Comparison of ENCODE assay signal across 18 cellular contexts in genomic region chr16:76899767-76900166, GRCh38.
DNase-seq lines count a peak whose midpoint lies in the region; ATAC-seq, FAIRE-seq and TF ChIP-seq lines count a peak whose summit lies in the region.
"Had no signal": no experiment of that assay in that cellular context is flagged by ENCODE, and none has a peak within 500 bp of the region (broad histone marks: within the 10 kb centered on the region; RNA-seq: fewer than 3 reads in every experiment).

No MANE protein-coding gene starts in this region.

- no peak for TF ChIP-seq RAD21 in HepG2 (CRISPR knock-in tag; IDR thresholded peaks at IDR 0.05)

- H3K4me1 ChIP-seq in right lobe of liver (peaks cover 0 to 16% (median 5%) of the 10 kb centered on the region in 4 donors), HepG2 (ENCODE audit: insufficient read depth, low read length) (no peaks in the 10 kb centered on the region), parathyroid adenoma (peaks cover 7% of the 10 kb centered on the region)
- H3K4me1 ChIP-seq: BLaER1, Caco-2 had no signal

- no peak overlapping the region for H3K4me3 ChIP-seq in right lobe of liver
- H3K4me3 ChIP-seq in HepG2 (replicated peaks in 1 of 3; ENCODE audit: insufficient read depth in 1 of 3, low read depth in 2 of 3, low read length in 3 of 3) = no peak overlapping the region
- no peak overlapping the region for H3K4me3 ChIP-seq in parathyroid adenoma (ENCODE audit: low read depth, low read length)
- H3K4me3 ChIP-seq: BLaER1, GM12878, GM23338 had no signal

- H3K27ac ChIP-seq in right lobe of liver (peak overlapping the region; percentile 74 to 77 (median 76)), HepG2 (ENCODE audit: extremely low read length, insufficient read depth, low read length) (no peak overlapping the region), parathyroid adenoma (no peak overlapping the region)
- H3K27ac ChIP-seq: 22Rv1, BLaER1 had no signal

- no peak for FAIRE-seq in HepG2 (lab: Jason Lieb, UNC)
- FAIRE-seq: GM12878, GM18507 had no signal

- ATAC-seq in right lobe of liver (peak; percentile 10 to 38 (median 26)), HepG2 (no peak)
- ATAC-seq: GM12878, GM23338 had no signal

- TF ChIP-seq CTCF in right lobe of liver (IDR thresholded peaks at IDR 0.05) (no peak), HepG2 (CRISPR knock-in tag; IDR thresholded peaks at IDR 0.05) (no peak), parathyroid adenoma (IDR thresholded peaks at IDR 0.05) (no peak)

- no peak for TF ChIP-seq POLR2A in right lobe of liver (IDR thresholded peaks at IDR 0.05)
- no peak for TF ChIP-seq POLR2A in HepG2 (IDR thresholded peaks at IDR 0.05; ENCODE audit: insufficient read depth in 1 of 2, low read depth in 2 of 2, low read length in 2 of 2)

- POLR2A ChIA-PET in HepG2 (lab: Yijun Ruan, JAX) = no interaction called here

- no peak overlapping the region for H2AFZ ChIP-seq in HepG2 (ENCODE audit: low read length)
- H2AFZ ChIP-seq in parathyroid adenoma = peak overlapping the region; percentile 3
- H2AFZ ChIP-seq: GM23338 had no signal

- intact Hi-C loops in right lobe of liver (cut with DNase I) = no loop called here
- intact Hi-C loops in HepG2 (cut with micrococcal nuclease; ENCODE audit: unreplicated experiment) = no loop called here

- H3K79me2 ChIP-seq in HepG2 (ENCODE audit: insufficient read depth, low read length) (no peaks in the 10 kb centered on the region), parathyroid adenoma (no peaks in the 10 kb centered on the region)

- DNase-seq in right lobe of liver (no peak), HepG2 (ENCODE audit: low spot score) (no peak), left kidney (ENCODE audit: low read depth, low spot score) (peak; percentile 55), SW480 (ENCODE audit: low spot score) (no peak), GM19240 (ENCODE audit: insufficient read length, low spot score) (no peak)
- no peak for DNase-seq in activated CD8-positive, alpha-beta memory T cell treated with anti-CD3 and anti-CD28 coated beads, Interleukin-2, amount 50 U/mL, for 4 hours
- DNase-seq: AML-193; Caco-2; CD8-positive, alpha-beta memory T cell; DMS 273 treated with DMSO at 0.1 percent for 48 hours; H7; IMR-90 had no signal

- CTCF ChIA-PET in HepG2 (lab: Yijun Ruan, JAX; ENCODE audit: low intra/inter-chr PET ratio, low total read pairs) = no interaction called here

- TF ChIP-seq EP300 in HepG2 (IDR thresholded peaks at IDR 0.05; ENCODE audit: low read depth in 2 of 2, low read length in 2 of 2) = no peak
- TF ChIP-seq EP300 in HepG2 (CRISPR knock-in tag; IDR thresholded peaks at IDR 0.05; ENCODE audit: borderline replicate concordance) = no peak

- H3K36me3 ChIP-seq in right lobe of liver (no peaks in the 10 kb centered on the region), HepG2 (replicated peaks in 1 of 2; ENCODE audit: control insufficient read depth in 1 of 2, insufficient read depth in 2 of 2, low read length in 2 of 2) (no peaks in the 10 kb centered on the region), parathyroid adenoma (ENCODE audit: control insufficient read depth, insufficient read depth, low read length) (no peaks in the 10 kb centered on the region)
- H3K36me3 ChIP-seq: BLaER1 had no signal

- no TSS peak for BruUV-seq in HepG2 (replicated peaks; lab: Mats Ljungman, UMichigan)

- in situ Hi-C loops in HepG2 (cut with HindIII; ENCODE audit: extremely low pct_ligation_motif_present, low pct_unique_long_range_greater_than_20kb) = no loop called here

- no peak overlapping the region for H3K4me2 ChIP-seq in HepG2 (ENCODE audit: low read depth, low read length)
- H3K4me2 ChIP-seq in parathyroid adenoma (ENCODE audit: low read length) = peak overlapping the region; percentile 8
- H3K4me2 ChIP-seq: BLaER1, GM23338 had no signal

- H3K9ac ChIP-seq in HepG2 (ENCODE audit: insufficient read depth, low read depth, low read length) = no peak overlapping the region
- H3K9ac ChIP-seq in parathyroid adenoma = no peak overlapping the region
- H3K9ac ChIP-seq: BLaER1 had no signal

- no peaks in the 10 kb centered on the region for H4K20me1 ChIP-seq in HepG2 (ENCODE audit: insufficient read depth, low read length)
- H4K20me1 ChIP-seq: BLaER1 had no signal

- H3K9me3 ChIP-seq in right lobe of liver (no peaks in the 10 kb centered on the region), HepG2 (ENCODE audit: low read length) (peaks cover 11% of the 10 kb centered on the region), parathyroid adenoma (ENCODE audit: control insufficient read depth, low read length) (no peaks in the 10 kb centered on the region)
- H3K9me3 ChIP-seq: BLaER1 had no signal

- H3K27me3 ChIP-seq in right lobe of liver (no peaks in the 10 kb centered on the region), HepG2 (ENCODE audit: control insufficient read depth in 1 of 2, insufficient read depth in 2 of 2, low read length in 2 of 2) (no peaks in the 10 kb centered on the region), parathyroid adenoma (ENCODE audit: control insufficient read depth, insufficient read depth, low read length) (no peaks in the 10 kb centered on the region)
- H3K27me3 ChIP-seq: BLaER1 had no signal

TF ChIP-seq in HepG2, 621 proteins besides CTCF, POLR2A, EP300 and RAD21 (continues in another document):
- TF ChIP-seq GLMP (CRISPR knock-in tag; IDR thresholded peaks at IDR 0.05; ENCODE audit: borderline replicate concordance) (no peak), ZBTB40 (IDR thresholded peaks at IDR 0.05) (no peak), ZBTB40 (CRISPR knock-in tag; IDR thresholded peaks at IDR 0.05) (no peak), CHD2 (IDR thresholded peaks at IDR 0.05; ENCODE audit: low read depth, low read length) (no peak)

Comparison
In these comparisons a context has a peak if more than half of its experiments do, and no peak if none do; other contexts are left out.
1. H3K27ac ChIP-seq: peak in right lobe of liver (3 of 3); none in HepG2 (single experiment) and parathyroid adenoma (single experiment).